In genomic region chr9:34203275-34204010, GRCh38 we compare ENCODE assay signal across 15 cellular contexts. TPM values are rescaled to one million over a fixed set of nuclear protein-coding genes. Genes with fewer than 3 reads are reported as not detected.
DNase-seq lines count a peak whose midpoint lies in the region; ATAC-seq and TF ChIP-seq lines count a peak whose summit lies in the region.
"Had no signal": no experiment of that assay in that cellular context is flagged by ENCODE, and none has a peak within 500 bp of the region (broad histone marks: within the 10 kb centered on the region; RNA-seq: fewer than 3 reads in every experiment).

No MANE protein-coding gene starts in this region.

- H3K4me3 ChIP-seq in mammary epithelial cell (replicated peaks in 1 of 3; ENCODE audit: insufficient read depth in 1 of 3, low read depth in 2 of 3, low read length in 3 of 3), result no peak overlapping the region
- no peak overlapping the region for H3K4me3 ChIP-seq in subcutaneous abdominal adipose tissue (ENCODE audit: low read depth in 1 of 5, low read length in 5 of 5)
- H3K4me3 ChIP-seq: gastroesophageal sphincter, mucosa of descending colon had no signal

- H4K20me1 ChIP-seq in mammary epithelial cell (ENCODE audit: insufficient read depth, low read length), result no peaks in the 10 kb centered on the region

- CTCF ChIA-PET in MCF 10A (lab: Yijun Ruan, JAX) (interaction anchor here (0.6 to 1.3 kb wide), 3 partner anchors 10 to 50 kb away, joined by 3 to 7 read pairs (median 5); no protein-coding TSS in a partner anchor), mammary epithelial cell (lab: Charles Lee; ENCODE audit: low non-redundant PET) (no interaction called here)

- peaks cover 21% of the 10 kb centered on the region for H3K36me3 Mint-ChIP-seq in MCF 10A (ENCODE audit: insufficient read depth, unreplicated experiment)
- peaks cover 21% of the 10 kb centered on the region for H3K36me3 Mint-ChIP-seq in central memory CD8-positive, alpha-beta T cell (ENCODE audit: insufficient read depth)

- POLR2A ChIA-PET in MCF 10A (lab: Yijun Ruan, JAX), result interaction anchor here (0.6 to 1.6 kb wide), 11 partner anchors 8 to 255 kb away, joined by 3 to 15 read pairs (median 4); partner anchors contain the start of genes DCAF12 and UBAP1

- no peaks in the 10 kb centered on the region for H3K9me3 Mint-ChIP-seq in MCF 10A (ENCODE audit: unreplicated experiment)
- no peaks in the 10 kb centered on the region for H3K9me3 Mint-ChIP-seq in central memory CD8-positive, alpha-beta T cell
- H3K9me3 Mint-ChIP-seq: CD8-positive, alpha-beta T cell had no signal

- peaks cover 35% of the 10 kb centered on the region for H3K4me1 Mint-ChIP-seq in MCF 10A (ENCODE audit: insufficient read depth, unreplicated experiment)
- peaks cover 42% of the 10 kb centered on the region for H3K4me1 Mint-ChIP-seq in central memory CD8-positive, alpha-beta T cell

- ATAC-seq in central memory CD8-positive, alpha-beta T cell (replicated peaks; ENCODE audit: extremely low read depth, poor library complexity, severe bottlenecking), result no peak
- no peak for ATAC-seq in HG03460 (IDR thresholded peaks at IDR 0.05; ENCODE audit: unreplicated experiment)
- ATAC-seq in activated CD4-positive, CD25-positive, alpha-beta regulatory T cell treated with anti-CD3 and anti-CD28 coated beads, Interleukin-2, amount 50 U/mL, for 24 hours, result no peak
- ATAC-seq: CD8-positive, alpha-beta T cell; gastroesophageal sphincter had no signal

- H2AFZ ChIP-seq in mammary epithelial cell (ENCODE audit: low read depth, low read length), result no peak overlapping the region

- dilution Hi-C loops in mammary epithelial cell (cut with HindIII; ENCODE audit: low sequenced_read_pairs), result no loop called here

- no peak for DNase-seq in MCF 10A (ENCODE audit: unreplicated experiment)
- no peak for DNase-seq in mammary epithelial cell
- no peak for DNase-seq in central memory CD8-positive, alpha-beta T cell (ENCODE audit: low spot score in 2 of 2)
- DNase-seq in globus pallidus (ENCODE audit: low spot score), result peak; percentile 49
- no peak for DNase-seq in stimulated activated CD8-positive, alpha-beta memory T cell treated with anti-CD3 and anti-CD28 coated beads, Interleukin-4, amount 100 ng/mL, for 48 hours
- DNase-seq: activated gamma-delta T cell treated with Interleukin-2 at 50 U/mL for 16 hours; CD8-positive, alpha-beta T cell; KG1; mucosa of descending colon; NCI-H1417 treated with DMSO at 0.1 percent for 48 hours; WERI-Rb-1 had no signal

- no peak overlapping the region for H3K9ac ChIP-seq in mammary epithelial cell (ENCODE audit: insufficient read depth, low read length)
- peak overlapping the region in 1 of 5 donors; percentile 64 for H3K9ac ChIP-seq in subcutaneous abdominal adipose tissue (ENCODE audit: low read length in 5 of 5)

- intact Hi-C loops in MCF 10A (cut with micrococcal nuclease) (no loop called here), mammary epithelial cell (cut with micrococcal nuclease) (no loop called here)

- H3K27me3 ChIP-seq in mammary epithelial cell (ENCODE audit: insufficient read depth, low read length), result no peaks in the 10 kb centered on the region
- no peaks in the 10 kb centered on the region for H3K27me3 ChIP-seq in subcutaneous abdominal adipose tissue (ENCODE audit: control insufficient read depth in 5 of 5, insufficient read depth in 4 of 5, low read length in 5 of 5)
- H3K27me3 ChIP-seq: gastroesophageal sphincter had no signal

- 83% methylated on average over 4 of the region's 4 CpGs for WGBS in mammary epithelial cell (ENCODE audit: low coverage, missing lambda C conversion rate)

- peaks cover 8% of the 10 kb centered on the region for H3K4me1 ChIP-seq in mammary epithelial cell (ENCODE audit: insufficient read depth, low read length)
- H3K4me1 ChIP-seq in subcutaneous abdominal adipose tissue (ENCODE audit: control insufficient read depth in 5 of 5, insufficient read depth in 5 of 5, low read length in 5 of 5), result peaks cover 3 to 41% (median 26%) of the 10 kb centered on the region in 5 donors

- H3K27ac ChIP-seq in mammary epithelial cell (ENCODE audit: insufficient read depth, low read depth, low read length) (no peak overlapping the region), subcutaneous abdominal adipose tissue (ENCODE audit: low read depth, low read length) (peak overlapping the region; percentile 73)
- H3K27ac ChIP-seq: WERI-Rb-1 had no signal

- no peaks in the 10 kb centered on the region for H3K9me3 ChIP-seq in mammary epithelial cell (replicated peaks; ENCODE audit: insufficient read depth, low read length)
- H3K9me3 ChIP-seq in subcutaneous abdominal adipose tissue (ENCODE audit: control insufficient read depth in 5 of 5, low read length in 5 of 5), result no peaks in the 10 kb centered on the region
- H3K9me3 ChIP-seq: gastroesophageal sphincter, mucosa of descending colon had no signal

- H3K27ac Mint-ChIP-seq in MCF 10A (ENCODE audit: low read depth, unreplicated experiment), result peak overlapping the region; percentile 83
- H3K27ac Mint-ChIP-seq in central memory CD8-positive, alpha-beta T cell (ENCODE audit: low read depth), result peak overlapping the region; percentile 54
- H3K27ac Mint-ChIP-seq: CD8-positive, alpha-beta T cell had no signal

- TF ChIP-seq CTCF in MCF 10A (IDR thresholded peaks at IDR 0.05; ENCODE audit: unreplicated experiment) (no peak), mammary epithelial cell (conservative IDR thresholded peaks at IDR 0.05 in 1 of 2, IDR thresholded peaks at IDR 0.05 in 1 of 2; ENCODE audit: extremely low read depth in 1 of 2, insufficient read depth in 1 of 2, low read depth in 1 of 2, low read length in 2 of 2) (no peak)

- BruUV-seq in MCF 10A (replicated peaks; lab: Mats Ljungman, UMichigan) (no TSS peak), mammary epithelial cell (replicated peaks; lab: Mats Ljungman, UMichigan) (no TSS peak)

- no peaks in the 10 kb centered on the region for H3K27me3 Mint-ChIP-seq in MCF 10A (ENCODE audit: insufficient read depth, unreplicated experiment)
- no peaks in the 10 kb centered on the region for H3K27me3 Mint-ChIP-seq in central memory CD8-positive, alpha-beta T cell

- in situ Hi-C loops in mammary epithelial cell (cut with MboI; ENCODE audit: low sequenced_read_pairs in 2 of 2), result no loop called here

- no peak overlapping the region for H3K4me2 ChIP-seq in mammary epithelial cell (ENCODE audit: insufficient read depth, low read depth, low read length)

- peaks cover 95% of the 10 kb centered on the region for H3K79me2 ChIP-seq in mammary epithelial cell (ENCODE audit: insufficient read depth, low read length)

- H3K4me3 Mint-ChIP-seq in MCF 10A (ENCODE audit: unreplicated experiment), result no peak overlapping the region
- H3K4me3 Mint-ChIP-seq in central memory CD8-positive, alpha-beta T cell, result no peak overlapping the region
- H3K4me3 Mint-ChIP-seq: CD8-positive, alpha-beta T cell had no signal

- H3K36me3 ChIP-seq in mammary epithelial cell (ENCODE audit: insufficient read depth, low read length) (peaks cover 5% of the 10 kb centered on the region), subcutaneous abdominal adipose tissue (ENCODE audit: control insufficient read depth in 5 of 5, insufficient read depth in 5 of 5, low read length in 5 of 5) (peaks cover 0 to 9% (median 8%) of the 10 kb centered on the region in 5 donors)

RNA-seq across cellular contexts. Expression of gene UBAP1, which starts 24.6 kb away (rescaled TPM):
- total RNA-seq in MCF 10A (2022) (58.0 and 64.4 TPM in 2 replicates), mammary epithelial cell (10 to 100 TPM; 68.4 to 71.8 TPM)
- 56.3 TPM for polyA plus RNA-seq in mammary epithelial cell
- polyA minus RNA-seq in mammary epithelial cell, result 41.6 TPM
